Comparison of ENCODE assay signal across 17 cellular contexts in genomic region chr12:49086116-49086515, GRCh38. TPM values are rescaled to one million over a fixed set of nuclear protein-coding genes. Genes with fewer than 3 reads are reported as not detected.
"Had no signal": no experiment of that assay in that cellular context is flagged by ENCODE, and none has a peak within 500 bp of the region (broad histone marks: within the 10 kb centered on the region; RNA-seq: fewer than 3 reads in every experiment).

No MANE protein-coding gene starts in this region.

- H3K27me3 ChIP-seq: ascending aorta had no signal

- H3K9me3 ChIP-seq: ascending aorta, neutrophil, tibial nerve had no signal

- H3K4me1 ChIP-seq: foreskin keratinocyte had no signal

- H3K36me3 ChIP-seq: ascending aorta, neutrophil, tibial nerve had no signal

- ATAC-seq: foreskin keratinocyte; natural killer cell; stimulated activated memory B cell treated with anti-CD40 and anti-IgM and Interleukin-4, amounts not matched to agents 10 μg/mL and 1 μg/mL and 100 μg/mL, for 72 hours had no signal

- H3K4me3 ChIP-seq: ascending aorta, dorsolateral prefrontal cortex, tibial nerve had no signal

- H3K27ac ChIP-seq: ascending aorta, dorsolateral prefrontal cortex, foreskin keratinocyte, neutrophil had no signal

- DNase-seq: activated CD4-positive, alpha-beta T cell treated with anti-CD3 and anti-CD28 coated beads, Interleukin-2, amount 10 ng/mL, durations not matched to agents 7 days and 5 days; activated naive CD4-positive, alpha-beta T cell; activated naive CD8-positive, alpha-beta T cell treated with anti-CD3 and anti-CD28 coated beads, Interleukin-2, amount 10 ng/mL, durations not matched to agents 7 days and 5 days; dorsolateral prefrontal cortex; endodermal cell; foreskin keratinocyte; mesenchymal stem cell; natural killer cell; retina; stimulated activated CD4-positive, alpha-beta T cell treated with anti-CD3 and anti-CD28 coated beads, Interleukin-2, amount 100 ng/mL, for 48 hours had no signal

RNA-seq across cellular contexts. Expression of gene DHH, which starts 8.5 kb away (rescaled TPM):
- total RNA-seq: activated CD8-positive, alpha-beta memory T cell treated with anti-CD3 and anti-CD28 coated beads for 36 hours; bronchial epithelial cell; chondrocyte; foreskin keratinocyte had no signal
- polyA plus RNA-seq: foreskin keratinocyte had no signal

RNA-seq across cellular contexts. Expression of gene RHEBL1, which starts 16.3 kb away (rescaled TPM):
- total RNA-seq: ascending aorta had no signal
